In the genomic region with DNA sequence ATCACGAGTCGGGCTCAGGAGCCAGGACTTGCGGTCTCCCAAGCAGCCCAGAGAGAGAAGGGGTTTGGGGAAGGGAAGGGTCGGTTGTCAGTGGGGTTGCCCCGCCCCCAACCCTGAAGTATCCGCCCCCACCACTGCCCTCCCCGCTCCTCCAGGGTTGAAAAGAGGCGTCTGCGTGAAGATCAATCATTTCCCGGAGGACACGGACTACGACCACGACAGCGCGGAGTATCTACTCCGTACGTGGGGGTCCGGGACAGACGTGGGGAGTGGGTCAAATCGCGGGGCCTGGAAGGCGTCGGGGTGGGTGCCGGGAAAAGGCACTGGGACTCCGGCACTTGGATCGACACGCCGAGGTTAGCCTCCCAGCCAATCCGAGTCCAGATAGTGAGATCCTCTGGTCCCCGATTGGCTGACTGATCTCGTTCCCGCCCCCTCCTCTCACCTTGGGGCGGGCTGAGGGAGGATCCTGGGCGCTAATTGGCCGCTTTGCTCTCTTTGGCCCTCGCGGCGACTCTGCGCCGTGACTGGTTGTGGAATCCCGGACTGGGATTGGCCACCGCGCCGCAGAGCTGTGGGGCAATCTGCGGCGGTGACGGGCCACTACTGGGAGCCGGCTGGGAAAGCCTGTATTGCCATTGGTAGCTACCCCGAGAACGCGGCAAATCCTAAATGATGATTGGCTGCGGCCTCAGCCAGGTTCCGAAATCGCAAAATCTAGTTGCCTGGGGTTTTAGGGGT, we compare ENCODE assay signal across 8 cellular contexts. TPM values are rescaled to one million over a fixed set of nuclear protein-coding genes. Genes with fewer than 3 reads are reported as not detected.
A peak's percentile ranks its signal among the peaks of the same experiment; 100 is the strongest.
DNase-seq lines count a peak whose midpoint lies in the region; ATAC-seq and TF ChIP-seq lines count a peak whose summit lies in the region.

No MANE protein-coding gene starts in this region.

- peak overlapping the region; percentile 75 for H3K4me2 ChIP-seq in neural progenitor cell

- peaks cover 12% of the 10 kb centered on the region for H4K20me1 ChIP-seq in neural progenitor cell (ENCODE audit: low read depth)

- TF ChIP-seq CTCF in gastroesophageal sphincter (IDR thresholded peaks at IDR 0.05), result no peak
- no peak for TF ChIP-seq CTCF in neural progenitor cell (IDR thresholded peaks at IDR 0.05)

- no peak overlapping the region for H3K27ac ChIP-seq in gastroesophageal sphincter
- H3K27ac ChIP-seq in neural progenitor cell, result no peak overlapping the region

- H3K4me3 Mint-ChIP-seq in neural progenitor cell, result peak overlapping the region; percentile 85

- peak overlapping the region; percentile 65 for H2AFZ ChIP-seq in neural progenitor cell (replicated peaks)

- no peak for TF ChIP-seq POLR2A in gastroesophageal sphincter (IDR thresholded peaks at IDR 0.05)

- peak; percentile 39 for DNase-seq in activated CD4-positive, CD25-positive, alpha-beta regulatory T cell treated with anti-CD3 and anti-CD28 coated beads, Interleukin-2, amount 50 U/mL, for 72 hours
- no peak for DNase-seq in activated CD4-positive, CD25-positive, alpha-beta regulatory T cell (lab: John Stamatoyannopoulos, UW)
- DNase-seq in activated T-cell treated with anti-CD3 and anti-CD28 coated beads, Interleukin-2, amount 50 U/mL, for 48 hours, result peak; percentile 51 to 65
- DNase-seq in neural progenitor cell (ENCODE audit: low spot score), result peak; percentile 99

- H3K9ac ChIP-seq in neural progenitor cell, result no peak overlapping the region

- H3K4me3 ChIP-seq in gastroesophageal sphincter (peak overlapping the region in 1 of 2 donors; percentile 39), neural progenitor cell (peak overlapping the region; percentile 68)

- H3K36me3 Mint-ChIP-seq in neural progenitor cell, result peaks cover 7% of the 10 kb centered on the region

- peaks cover 18% of the 10 kb centered on the region for H3K4me1 Mint-ChIP-seq in neural progenitor cell

- peak overlapping the region; percentile 53 for H3K27ac Mint-ChIP-seq in neural progenitor cell

- H3K4me1 ChIP-seq in gastroesophageal sphincter (peaks cover 0 to 48% (median 14%) of the 10 kb centered on the region in 3 donors), neural progenitor cell (peaks cover 5% of the 10 kb centered on the region)

- peaks cover 4% of the 10 kb centered on the region for H3K9me3 Mint-ChIP-seq in neural progenitor cell

- H3K79me2 ChIP-seq in neural progenitor cell (ENCODE audit: low read depth), result no peaks in the 10 kb centered on the region

- H3K27me3 Mint-ChIP-seq in neural progenitor cell (ENCODE audit: insufficient read depth, low read depth), result peaks cover 19% of the 10 kb centered on the region

- 0 to 8% methylated on average over 3 to 4 of the region's 54 CpGs for WGBS in gastroesophageal sphincter (ENCODE audit: low coverage in 1 of 2), 2 donors

- H3K36me3 ChIP-seq in gastroesophageal sphincter (no peaks in the 10 kb centered on the region), neural progenitor cell (no peaks in the 10 kb centered on the region)

- H3K9me3 ChIP-seq in gastroesophageal sphincter (no peaks in the 10 kb centered on the region), neural progenitor cell (ENCODE audit: low read depth) (no peaks in the 10 kb centered on the region)

- H3F3A ChIP-seq in neural progenitor cell (ENCODE audit: low read depth), result peaks cover 38% of the 10 kb centered on the region

- no peak for TF ChIP-seq EP300 in gastroesophageal sphincter (IDR thresholded peaks at IDR 0.05)

- ATAC-seq in gastroesophageal sphincter, result peak; percentile 32
- no peak for ATAC-seq in GM19035 (IDR thresholded peaks at IDR 0.05; ENCODE audit: unreplicated experiment)
- no peak for ATAC-seq in GM18907 (IDR thresholded peaks at IDR 0.05; ENCODE audit: unreplicated experiment)
- no peak for ATAC-seq in GM19455 (IDR thresholded peaks at IDR 0.05; ENCODE audit: unreplicated experiment)

- peaks cover 98% of the 10 kb centered on the region for H3K27me3 ChIP-seq in gastroesophageal sphincter
- H3K27me3 ChIP-seq in neural progenitor cell, result peaks cover 54% of the 10 kb centered on the region

RNA-seq across cellular contexts. Expression of gene CACNG6, which starts 13.3 kb away (rescaled TPM):
- total RNA-seq in gastroesophageal sphincter (not detected), neural progenitor cell (ENCODE audit: low replicate concordance) (1.0 TPM in 1 of 2 replicates, not detected in the other)

RNA-seq across cellular contexts. Expression of gene CACNG8, which starts 15.4 kb away (rescaled TPM):
- total RNA-seq in gastroesophageal sphincter (under 1 TPM in 2 of 4 donors, not detected in 2; 0.04 to 0.16 TPM), neural progenitor cell (ENCODE audit: low replicate concordance) (0.02 and 0.37 TPM in 2 replicates)

Comparison
In these comparisons a context has a peak if more than half of its experiments do, and no peak if none do; other contexts are left out.
1. DNase-seq: peak in activated CD4-positive, CD25-positive, alpha-beta regulatory T cell treated with anti-CD3 and anti-CD28 coated beads, Interleukin-2, amount 50 U/mL, for 72 hours (single experiment), activated T-cell treated with anti-CD3 and anti-CD28 coated beads, Interleukin-2, amount 50 U/mL, for 48 hours (2 of 2) and neural progenitor cell (single experiment); none in activated CD4-positive, CD25-positive, alpha-beta regulatory T cell (0 of 4).